In genomic region chr11:8732276-8732675, GRCh38 we compare ENCODE assay signal across 7 cellular contexts. TPM values are rescaled to one million over a fixed set of nuclear protein-coding genes. Genes with fewer than 3 reads are reported as not detected.
DNase-seq lines count a peak whose midpoint lies in the region; ATAC-seq and TF ChIP-seq lines count a peak whose summit lies in the region.

No MANE protein-coding gene starts in this region.

- peak overlapping the region; percentile 38; the same call in 1 of the 2 replicates for H2AFZ ChIP-seq in Loucy (ENCODE audit: low read length)
- no peak overlapping the region for H2AFZ ChIP-seq in fibroblast of lung (ENCODE audit: low read length)

- no peaks in the 10 kb centered on the region for H4K20me1 ChIP-seq in Loucy (ENCODE audit: insufficient read depth, low read length, poor library complexity, severe bottlenecking)
- no peaks in the 10 kb centered on the region for H4K20me1 ChIP-seq in fibroblast of lung (ENCODE audit: control insufficient read depth, extremely low read depth, insufficient read depth, low read length)

- H3K9me3 ChIP-seq in Loucy (ENCODE audit: insufficient read depth, low read depth, low read length) (no peaks in the 10 kb centered on the region), fibroblast of lung (ENCODE audit: control insufficient read depth, insufficient read depth, low read depth, low read length) (no peaks in the 10 kb centered on the region), tibial nerve (no peaks in the 10 kb centered on the region)

- peak overlapping the region; percentile 49 for H3K27ac ChIP-seq in fibroblast of lung (ENCODE audit: insufficient read depth, low read length)
- H3K27ac ChIP-seq in tibial nerve: peak overlapping the region; percentile 23 to 76 (median 68)

- H3K9me2 ChIP-seq in Loucy (replicated peaks; ENCODE audit: low read depth, low read length): no peaks in the 10 kb centered on the region

- no peaks in the 10 kb centered on the region for H3K9me3 Mint-ChIP-seq in activated T-cell treated with anti-CD3 and anti-CD28 coated beads, Interleukin-2, amount 50 U/mL, for 4 hours

- H3K4me1 ChIP-seq in Loucy (ENCODE audit: insufficient read depth, low read length, poor library complexity, severe bottlenecking) (peaks cover 17% of the 10 kb centered on the region), fibroblast of lung (ENCODE audit: control insufficient read depth, extremely low read depth, insufficient read depth, low read length) (peaks cover 32% of the 10 kb centered on the region), tibial nerve (peaks cover 0 to 46% (median 25%) of the 10 kb centered on the region in 4 donors)

- no peaks in the 10 kb centered on the region for H3K36me3 ChIP-seq in Loucy (ENCODE audit: insufficient read depth, low read length)
- H3K36me3 ChIP-seq in fibroblast of lung (ENCODE audit: control insufficient read depth, insufficient read depth, low read length): peaks cover 7% of the 10 kb centered on the region
- H3K36me3 ChIP-seq in tibial nerve: peaks cover 0 to 20% (median 0%) of the 10 kb centered on the region in 3 donors

- H3K4me3 Mint-ChIP-seq in activated T-cell treated with anti-CD3 and anti-CD28 coated beads, Interleukin-2, amount 50 U/mL, for 4 hours: no peak overlapping the region

- DNase-seq in fibroblast of lung (ENCODE audit: low read depth in 2 of 2) (no peak), tibial nerve (ENCODE audit: low spot score in 2 of 2) (no peak), NCI-H187 treated with DMSO at 0.1 percent for 48 hours (lab: John Stamatoyannopoulos, UW) (no peak), NCI-H446 treated with DMSO at 0.1 percent for 48 hours (lab: John Stamatoyannopoulos, UW) (no peak)
- no peak for DNase-seq in activated T-cell treated with anti-CD3 and anti-CD28 coated beads, Interleukin-2, amount 50 U/mL, for 4 hours

- peak overlapping the region; percentile 15 for H3K4me2 ChIP-seq in Loucy (ENCODE audit: low read depth, low read length, poor library complexity, severe bottlenecking)
- H3K4me2 ChIP-seq in fibroblast of lung (ENCODE audit: extremely low read depth, insufficient read depth, low read length): no peak overlapping the region

- H3K36me3 Mint-ChIP-seq in activated T-cell treated with anti-CD3 and anti-CD28 coated beads, Interleukin-2, amount 50 U/mL, for 4 hours (ENCODE audit: insufficient read depth): no peaks in the 10 kb centered on the region

- TF ChIP-seq POLR2A in tibial nerve (IDR thresholded peaks at IDR 0.05): no peak

- peaks cover 7% of the 10 kb centered on the region for H3K27me3 Mint-ChIP-seq in activated T-cell treated with anti-CD3 and anti-CD28 coated beads, Interleukin-2, amount 50 U/mL, for 4 hours (ENCODE audit: low read depth)

- TF ChIP-seq EP300 in tibial nerve (IDR thresholded peaks at IDR 0.05): no peak

- H3K79me2 ChIP-seq in Loucy (ENCODE audit: insufficient read depth, low read length) (no peaks in the 10 kb centered on the region), fibroblast of lung (ENCODE audit: control insufficient read depth, insufficient read depth, low read length) (no peaks in the 10 kb centered on the region)

- H3K9ac ChIP-seq in Loucy (ENCODE audit: low read depth, low read length, poor library complexity, severe bottlenecking) (no peak overlapping the region), fibroblast of lung (ENCODE audit: insufficient read depth, low read length) (no peak overlapping the region)

- H3K4me1 Mint-ChIP-seq in activated T-cell treated with anti-CD3 and anti-CD28 coated beads, Interleukin-2, amount 50 U/mL, for 4 hours (ENCODE audit: low read depth): peaks cover 5% of the 10 kb centered on the region

- H3K4me3 ChIP-seq in Loucy (ENCODE audit: low read length, poor library complexity, severe bottlenecking) (no peak overlapping the region), fibroblast of lung (replicated peaks in 1 of 4; ENCODE audit: control extremely low read depth in 1 of 4, insufficient read depth in 1 of 4, low read depth in 3 of 4, low read length in 4 of 4) (no peak overlapping the region), tibial nerve (no peak overlapping the region)

- H3F3A ChIP-seq in Loucy (ENCODE audit: low read depth): no peaks in the 10 kb centered on the region

- WGBS in tibial nerve, 2 donors: 38 to 54% methylated on average over 3 of the region's 3 CpGs

- TF ChIP-seq CTCF in Loucy (conservative IDR thresholded peaks at IDR 0.05; ENCODE audit: low read length) (no peak), fibroblast of lung (conservative IDR thresholded peaks at IDR 0.05 in 1 of 2, IDR thresholded peaks at IDR 0.05 in 1 of 2; ENCODE audit: low read depth in 1 of 2, low read length in 2 of 2) (no peak), tibial nerve (IDR thresholded peaks at IDR 0.05) (no peak)

- peak; percentile 83 for ATAC-seq in GM21390 (IDR thresholded peaks at IDR 0.05; ENCODE audit: unreplicated experiment)
- no peak for ATAC-seq in activated T-cell treated with anti-CD3 and anti-CD28 coated beads, Interleukin-2, amount 50 U/mL, for 4 hours

- no peaks in the 10 kb centered on the region for H3K27me3 ChIP-seq in Loucy (ENCODE audit: insufficient read depth, low read length, poor library complexity, severe bottlenecking)
- no peaks in the 10 kb centered on the region for H3K27me3 ChIP-seq in fibroblast of lung (ENCODE audit: control insufficient read depth, insufficient read depth, low read length)
- no peaks in the 10 kb centered on the region for H3K27me3 ChIP-seq in tibial nerve

RNA-seq across cellular contexts. Expression of gene RPL27A, which starts 49.7 kb away (rescaled TPM):
- total RNA-seq in fibroblast of lung: 1,035 and 1,237 TPM in 2 replicates
- 874 and 1,114 TPM in 2 replicates for polyA plus RNA-seq in fibroblast of lung
- polyA plus RNA-seq in fibroblast of lung (2012): 1,974 and 2,490 TPM in 2 replicates
- polyA minus RNA-seq in fibroblast of lung (ENCODE audit: low replicate concordance): 125 and 220 TPM in 2 replicates
- 100 to 1,000 TPM; 800 to 945 (median 825) TPM for total RNA-seq in tibial nerve
- total RNA-seq in activated T-cell treated with anti-CD3 and anti-CD28 coated beads, Interleukin-2, amount 50 U/mL, for 4 hours: 1,000 to 10,000 TPM; 1,340 to 1,866 (median 1,663) TPM

RNA-seq across cellular contexts. Expression of gene TRIM66, which starts 49.8 kb away (rescaled TPM):
- total RNA-seq in fibroblast of lung (5.6 and 13.7 TPM in 2 replicates), tibial nerve (10 to 100 TPM in 3 of 4 donors, 1 to 10 TPM in 1; 7.1 to 26.5 (median 16.2) TPM)
- polyA plus RNA-seq in fibroblast of lung: 2.5 and 3.9 TPM in 2 replicates
- polyA plus RNA-seq in fibroblast of lung (2012): 1.5 and 1.6 TPM in 2 replicates
- polyA minus RNA-seq in fibroblast of lung (ENCODE audit: low replicate concordance): 2.0 and 2.7 TPM in 2 replicates
- 1 to 10 TPM; 4.0 to 8.3 (median 6.7) TPM for total RNA-seq in activated T-cell treated with anti-CD3 and anti-CD28 coated beads, Interleukin-2, amount 50 U/mL, for 4 hours
